In genomic region chr3:24539699-24540098, GRCh38 we compare ENCODE assay signal across 36 cellular contexts. TPM values are rescaled to one million over a fixed set of nuclear protein-coding genes. Genes with fewer than 3 reads are reported as not detected.
"Had no signal": no experiment of that assay in that cellular context is flagged by ENCODE, and none has a peak within 500 bp of the region (broad histone marks: within the 10 kb centered on the region; RNA-seq: fewer than 3 reads in every experiment).

No MANE protein-coding gene starts in this region.

- H3K9me3 ChIP-seq: adrenal gland, body of pancreas, breast epithelium had no signal

- FAIRE-seq: astrocyte, TTC549 had no signal

- H3K27ac ChIP-seq: adrenal gland, brain microvascular endothelial cell, breast epithelium, VCaP had no signal

- ATAC-seq: activated CD8-positive, alpha-beta T cell treated with anti-CD3 and anti-CD28 coated beads for 36 hours; activated naive CD4-positive, alpha-beta T cell treated with anti-CD3 and anti-CD28 coated beads, Interleukin-2, amount 50 U/mL, for 72 hours; activated T-cell treated with anti-CD3 and anti-CD28 coated beads, Interleukin-2, amount 50 U/mL, for 4 hours; activated T-cell treated with anti-CD3 and anti-CD28 coated beads, Interleukin-2, amount 50 U/mL, for 72 hours; activated T-helper 17 cell treated with anti-CD3 and anti-CD28 coated beads, Interleukin-2, amount 50 U/mL, for 72 hours had no signal

- H3K4me3 ChIP-seq: adrenal gland, body of pancreas, breast epithelium had no signal

- H3K27me3 ChIP-seq: adrenal gland, body of pancreas, brain microvascular endothelial cell, breast epithelium had no signal

- H3K4me1 ChIP-seq: breast epithelium had no signal

- H3K36me3 ChIP-seq: adrenal gland, brain microvascular endothelial cell, breast epithelium had no signal

- DNase-seq: activated B cell treated with CpG ODN at 0.5 μM for 24 hours; activated CD4-positive, alpha-beta memory T cell treated with anti-CD3 and anti-CD28 coated beads for 36 hours; activated CD4-positive, alpha-beta T cell treated with anti-CD3 and anti-CD28 coated beads for 4 hours; activated CD4-positive, alpha-beta T cell treated with anti-CD3 and anti-CD28 coated beads, Interleukin-2, amount 10 ng/mL, durations not matched to agents 24 days and 14 days; activated CD4-positive, alpha-beta T cell treated with anti-CD3 and anti-CD28 coated beads, Interleukin-2, amount 50 U/mL, for 1 hour; activated CD4-positive, alpha-beta T cell treated with anti-CD3 and anti-CD28 coated beads, Interleukin-2, amount 50 U/mL, for 4 hours; activated CD4-positive, CD25-positive, alpha-beta regulatory T cell treated with anti-CD3 and anti-CD28 coated beads, Interleukin-2, amount 50 U/mL, for 72 hours; activated CD8-positive, alpha-beta memory T cell treated with anti-CD3 and anti-CD28 coated beads, Interleukin-2, amount 50 U/mL, for 4 hours; activated CD8-positive, alpha-beta T cell treated with anti-CD3 and anti-CD28 coated beads for 36 hours; activated effector memory CD4-positive, alpha-beta T cell treated with anti-CD3 and anti-CD28 coated beads, Interleukin-2, amount 50 U/mL, for 16 hours; activated gamma-delta T cell treated with Interleukin-2 at 50 U/mL for 16 hours; activated naive CD4-positive, alpha-beta T cell; activated naive CD4-positive, alpha-beta T cell treated with anti-CD3 and anti-CD28 coated beads for 36 hours; activated naive CD4-positive, alpha-beta T cell treated with anti-CD3 and anti-CD28 coated beads, Interleukin-2, amount 50 U/mL, for 16 hours; activated naive CD8-positive, alpha-beta T cell treated with anti-CD3 and anti-CD28 coated beads for 36 hours; activated T-cell treated with anti-CD3 and anti-CD28 coated beads for 4 hours; activated T-cell treated with anti-CD3 and anti-CD28 coated beads, Interleukin-2, amount 50 U/mL, for 1 hour; activated T-cell treated with anti-CD3 and anti-CD28 coated beads, Interleukin-2, amount 50 U/mL, for 4 hours; activated T-cell treated with anti-CD3 and anti-CD28 coated beads, Interleukin-2, amount 50 U/mL, for 72 hours; amniotic stem cell; aorta; body of pancreas; brain microvascular endothelial cell; central memory CD4-positive, alpha-beta T cell; T-helper 1 cell; T-helper 2 cell; T-helper 9 cell had no signal

RNA-seq across cellular contexts. Expression of gene THRB, which starts 45.0 kb away (rescaled TPM):
- total RNA-seq: activated CD4-positive, alpha-beta memory T cell treated with anti-CD3 and anti-CD28 coated beads for 36 hours; activated CD4-positive, alpha-beta T cell treated with anti-CD3 and anti-CD28 coated beads, Interleukin-2, amount 10 ng/mL, durations not matched to agents 24 days and 14 days; activated CD8-positive, alpha-beta memory T cell treated with anti-CD3 and anti-CD28 coated beads for 36 hours; activated CD8-positive, alpha-beta T cell treated with anti-CD3 and anti-CD28 coated beads for 36 hours; activated naive CD4-positive, alpha-beta T cell treated with anti-CD3 and anti-CD28 coated beads for 36 hours; activated naive CD4-positive, alpha-beta T cell treated with anti-CD3 and anti-CD28 coated beads, Interleukin-2, amount 50 U/mL, for 72 hours; activated naive CD8-positive, alpha-beta T cell treated with anti-CD3 and anti-CD28 coated beads for 36 hours; activated T-cell treated with anti-CD3 and anti-CD28 coated beads, Interleukin-2, amount 50 U/mL, for 4 hours; activated T-cell treated with anti-CD3 and anti-CD28 coated beads, Interleukin-2, amount 50 U/mL, for 72 hours; activated T-helper 1 cell treated with anti-CD3 and anti-CD28 coated beads, Interleukin-12 subunit alpha, Interleukin-12 subunit beta, Interleukin-2, Interleukin-4 antibody, amounts not matched to agents 30 ng/mL and 10 ng/mL and 1 ng/mL, durations not matched to agents 14 hours and 24 hours and 36 hours; activated T-helper 17 cell treated with anti-CD3 and anti-CD28 coated beads, Interleukin-2, amount 50 U/mL, for 72 hours had no signal
